ENCODE assay signal across 9 cellular contexts in genomic region chr2:67823726-67824125, GRCh38.
"Had no signal": no experiment of that assay in that cellular context is flagged by ENCODE, and none has a peak within 500 bp of the region (broad histone marks: within the 10 kb centered on the region; RNA-seq: fewer than 3 reads in every experiment).

No MANE protein-coding gene starts in this region.

- H3K9me3 ChIP-seq: HAP-1 had no signal

- H3K4me1 ChIP-seq: HAP-1 had no signal

- H3K27ac ChIP-seq: HL-60 had no signal

- H3K27ac Mint-ChIP-seq: HFFc6 had no signal

- H3K36me3 ChIP-seq: HAP-1 had no signal

- H3K4me3 ChIP-seq: HAP-1, K562 had no signal

- H3K4me3 Mint-ChIP-seq: HFFc6 had no signal

- DNase-seq: GOT3, H7, KG1 had no signal

- ATAC-seq: HCT116, HepG2, K562 had no signal
